In genomic region chr10:131063311-131063710, GRCh38 we compare ENCODE assay signal across 1 cellular context.
TF ChIP-seq lines count a peak whose summit lies in the region.

No MANE protein-coding gene starts in this region.

TF ChIP-seq in H1, 55 proteins besides CTCF, POLR2A, EP300 and RAD21 (continued from another document):
- TF ChIP-seq, protein P1, sequence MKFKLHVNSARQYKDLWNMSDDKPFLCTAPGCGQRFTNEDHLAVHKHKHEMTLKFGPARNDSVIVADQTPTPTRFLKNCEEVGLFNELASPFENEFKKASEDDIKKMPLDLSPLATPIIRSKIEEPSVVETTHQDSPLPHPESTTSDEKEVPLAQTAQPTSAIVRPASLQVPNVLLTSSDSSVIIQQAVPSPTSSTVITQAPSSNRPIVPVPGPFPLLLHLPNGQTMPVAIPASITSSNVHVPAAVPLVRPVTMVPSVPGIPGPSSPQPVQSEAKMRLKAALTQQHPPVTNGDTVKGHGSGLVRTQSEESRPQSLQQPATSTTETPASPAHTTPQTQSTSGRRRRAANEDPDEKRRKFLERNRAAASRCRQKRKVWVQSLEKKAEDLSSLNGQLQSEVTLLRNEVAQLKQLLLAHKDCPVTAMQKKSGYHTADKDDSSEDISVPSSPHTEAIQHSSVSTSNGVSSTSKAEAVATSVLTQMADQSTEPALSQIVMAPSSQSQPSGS (IDR thresholded peaks at IDR 0.05; ENCODE audit: low read length): no peak
- no peak for TF ChIP-seq KDM1A (IDR thresholded peaks at IDR 0.05; ENCODE audit: borderline replicate concordance, low read length)
- no peak for TF ChIP-seq ASH2L (IDR thresholded peaks at IDR 0.05; ENCODE audit: low read length)
- TF ChIP-seq TEAD4 (IDR thresholded peaks at IDR 0.05; ENCODE audit: low read depth, low read length): no peak
- no peak for TF ChIP-seq SRF (IDR thresholded peaks at IDR 0.05; ENCODE audit: low read depth, low read length)
- TF ChIP-seq CEBPB (IDR thresholded peaks at IDR 0.05; ENCODE audit: low read depth, low read length): no peak
- no peak for TF ChIP-seq ATF3 (IDR thresholded peaks at IDR 0.05; ENCODE audit: insufficient read depth, low read depth, low read length)
- TF ChIP-seq TCF12 (IDR thresholded peaks at IDR 0.05; ENCODE audit: low read depth, low read length): no peak
- TF ChIP-seq HDAC6 (IDR thresholded peaks at IDR 0.05; ENCODE audit: low read depth, low read length): no peak
- no peak for TF ChIP-seq PHF8 (conservative IDR thresholded peaks at IDR 0.05; ENCODE audit: low read depth, low read length)
- no peak for TF ChIP-seq TAF7 (optimal IDR thresholded peaks at IDR 0.05; ENCODE audit: borderline replicate concordance, low read depth, low read length)
- TF ChIP-seq NANOG (IDR thresholded peaks at IDR 0.05; ENCODE audit: insufficient read depth, low read depth, low read length, poor library complexity, severe bottlenecking): no peak
